ENCODE assay signal across 11 cellular contexts in the genomic region with DNA sequence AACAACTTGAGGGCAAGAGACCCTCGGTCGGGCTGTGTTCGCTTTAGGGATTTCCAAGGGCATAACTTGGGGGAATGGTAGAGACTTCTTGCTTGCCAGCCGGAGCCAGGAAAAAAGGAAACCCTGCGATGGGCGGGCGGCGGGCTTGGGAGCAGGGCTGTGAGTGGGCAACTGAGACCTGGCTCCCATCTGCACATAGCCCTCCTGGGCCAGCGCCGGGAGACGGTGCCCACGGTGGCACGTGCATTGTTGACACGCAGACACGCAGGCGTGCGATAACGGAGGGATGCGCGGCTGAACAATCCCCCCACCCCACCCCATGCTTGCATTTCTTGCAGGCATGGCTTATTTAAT. TPM values are rescaled to one million over a fixed set of nuclear protein-coding genes. Genes with fewer than 3 reads are reported as not detected.
DNase-seq lines count a peak whose midpoint lies in the region; ATAC-seq and TF ChIP-seq lines count a peak whose summit lies in the region.
"Had no signal": no experiment of that assay in that cellular context is flagged by ENCODE, and none has a peak within 500 bp of the region (broad histone marks: within the 10 kb centered on the region; RNA-seq: fewer than 3 reads in every experiment).

No MANE protein-coding gene starts in this region.

- ATAC-seq in T-helper 17 cell (no peak), gastroesophageal sphincter (no peak), GM21737 (IDR thresholded peaks at IDR 0.05; ENCODE audit: unreplicated experiment) (no peak)

- H3K27ac Mint-ChIP-seq in T-helper 17 cell = no peak overlapping the region

- no peaks in the 10 kb centered on the region for H3K36me3 ChIP-seq in ACC112 (ENCODE audit: insufficient read depth, low read length)
- no peaks in the 10 kb centered on the region for H3K36me3 ChIP-seq in gastroesophageal sphincter
- no peaks in the 10 kb centered on the region for H3K36me3 ChIP-seq in neuron (ENCODE audit: insufficient read depth, low read length)
- H3K36me3 ChIP-seq: Peyer's patch had no signal

- H3K9me3 ChIP-seq in T-helper 17 cell (ENCODE audit: control insufficient read depth, low read length, poor library complexity, severe bottlenecking) (no peaks in the 10 kb centered on the region), gastroesophageal sphincter (no peaks in the 10 kb centered on the region), neuron (ENCODE audit: low read length) (no peaks in the 10 kb centered on the region)
- H3K9me3 ChIP-seq: Peyer's patch had no signal

- peaks cover 73% of the 10 kb centered on the region for H3K27me3 Mint-ChIP-seq in T-helper 17 cell

- H3K4me3 ChIP-seq in ACC112 (ENCODE audit: low read depth, low read length) (peak overlapping the region; percentile 68), gastroesophageal sphincter (peak overlapping the region in 1 of 2 donors; percentile 41), neuron (ENCODE audit: low read length) (peak overlapping the region; percentile 3)

- DNase-seq in T-helper 17 cell = no peak
- DNase-seq in NOMO-1 (lab: John Stamatoyannopoulos, UW; ENCODE audit: unreplicated experiment in 2 of 2) = no peak
- DNase-seq in activated gamma-delta T cell treated with Interleukin-2 at 50 U/mL for 16 hours = no peak
- no peak for DNase-seq in GM20000 (ENCODE audit: low spot score)
- DNase-seq: activated T-cell treated with anti-CD3 and anti-CD28 coated beads, Interleukin-2, amount 50 U/mL, for 1 hour; stimulated activated CD4-positive, alpha-beta T cell treated with anti-CD3 and anti-CD28 coated beads, Interleukin-15, amount 100 ng/mL, for 24 hours had no signal

- H3K4me1 ChIP-seq in ACC112 (ENCODE audit: control insufficient read depth, insufficient read depth, low read length, unreplicated experiment) (peaks cover 59% of the 10 kb centered on the region), gastroesophageal sphincter (peaks cover 0 to 96% (median 27%) of the 10 kb centered on the region in 3 donors), neuron (ENCODE audit: insufficient read depth, low read length) (peaks cover 53% of the 10 kb centered on the region)

- TF ChIP-seq POLR2A in gastroesophageal sphincter (IDR thresholded peaks at IDR 0.05) = no peak

- TF ChIP-seq EP300 in gastroesophageal sphincter (IDR thresholded peaks at IDR 0.05) = no peak

- H3K4me3 Mint-ChIP-seq in T-helper 17 cell = peak overlapping the region; percentile 28

- WGBS in gastroesophageal sphincter (ENCODE audit: low coverage in 1 of 2), 2 donors = 25 to 55% methylated on average over 12 to 18 of the region's 20 CpGs

- H2AFZ ChIP-seq in ACC112 (ENCODE audit: low read length, unreplicated experiment) (peak overlapping the region; percentile 79), neuron (ENCODE audit: low read depth, low read length) (no peak overlapping the region)

- H3K36me3 Mint-ChIP-seq in T-helper 17 cell (ENCODE audit: low read depth) = no peaks in the 10 kb centered on the region

- H3K4me1 Mint-ChIP-seq in T-helper 17 cell = peaks cover 11% of the 10 kb centered on the region

- H3K27me3 ChIP-seq in ACC112 (ENCODE audit: insufficient read depth, low read length) (no peaks in the 10 kb centered on the region), gastroesophageal sphincter (peaks cover 54% of the 10 kb centered on the region), neuron (ENCODE audit: insufficient read depth, low read length) (peaks cover 21% of the 10 kb centered on the region)

- no peak for TF ChIP-seq CTCF in gastroesophageal sphincter (IDR thresholded peaks at IDR 0.05)
- TF ChIP-seq CTCF in GM20000 (IDR thresholded peaks at IDR 0.05; ENCODE audit: extremely low read depth, missing control alignments) = no peak

- H3K79me2 ChIP-seq in ACC112 (ENCODE audit: control insufficient read depth, insufficient read depth, low read length, unreplicated experiment) = peaks cover 8% of the 10 kb centered on the region

- H3K27ac ChIP-seq in ACC112 (ENCODE audit: low read depth, low read length) = peak overlapping the region; percentile 87
- peak overlapping the region in 3 of 4 donors; percentile 5 to 87 (median 41) for H3K27ac ChIP-seq in gastroesophageal sphincter

RNA-seq across cellular contexts. Expression of a gene that starts 17.0 kb away (rescaled TPM):
- total RNA-seq in T-helper 17 cell (1 to 10 TPM in 1 of 2 donors, under 1 TPM in 1; 0.94 to 2.2 TPM), gastroesophageal sphincter (10 to 100 TPM; 24.0 to 47.1 (median 29.5) TPM)

Comparison
In these comparisons a context has a peak if more than half of its experiments do, and no peak if none do; other contexts are left out.
1. RNA of a gene that starts 17.0 kb away (total RNA-seq): 24.0 to 47.1 TPM in gastroesophageal sphincter; 0.94 to 2.2 TPM in T-helper 17 cell; every median in the first group is over 4 times any median in the second.